Comparison of ENCODE assay signal across 9 cellular contexts in genomic region chr12:124543591-124544310, GRCh38. TPM values are rescaled to one million over a fixed set of nuclear protein-coding genes. Genes with fewer than 3 reads are reported as not detected.
DNase-seq lines count a peak whose midpoint lies in the region; ATAC-seq, FAIRE-seq and TF ChIP-seq lines count a peak whose summit lies in the region.
"Had no signal": no experiment of that assay in that cellular context is flagged by ENCODE, and none has a peak within 500 bp of the region (broad histone marks: within the 10 kb centered on the region; RNA-seq: fewer than 3 reads in every experiment).

No MANE protein-coding gene starts in this region.

- no peaks in the 10 kb centered on the region for H3K9me3 ChIP-seq in hepatocyte (ENCODE audit: low read depth)
- H3K9me3 ChIP-seq in stomach smooth muscle (ENCODE audit: control insufficient read depth in 2 of 2, low read length in 2 of 2): no peaks in the 10 kb centered on the region

- H3K36me3 ChIP-seq in hepatocyte (replicated peaks; ENCODE audit: insufficient read depth, low read depth) (no peaks in the 10 kb centered on the region), stomach smooth muscle (ENCODE audit: control insufficient read depth in 2 of 2, insufficient read depth in 2 of 2, low read length in 2 of 2) (no peaks in the 10 kb centered on the region)

- H3K9ac ChIP-seq in stomach smooth muscle (ENCODE audit: low read length in 2 of 2): peak overlapping the region in 1 of 2 donors; percentile 22

- H3K27me3 ChIP-seq in hepatocyte: no peaks in the 10 kb centered on the region
- H3K27me3 ChIP-seq in stomach smooth muscle (ENCODE audit: control insufficient read depth in 1 of 2, insufficient read depth in 2 of 2, low read length in 2 of 2): no peaks in the 10 kb centered on the region

- 49% methylated on average over 26 of the region's 36 CpGs for WGBS in hepatocyte (ENCODE audit: low lambda C conversion rate, missing lambda C conversion rate)

- ATAC-seq in GM19455 (IDR thresholded peaks at IDR 0.05; ENCODE audit: unreplicated experiment): no peak

- H3K79me2 ChIP-seq in hepatocyte: peaks cover 87% of the 10 kb centered on the region

- no peaks in the 10 kb centered on the region for H3K9me2 ChIP-seq in hepatocyte (replicated peaks; ENCODE audit: insufficient read depth)

- H3K4me1 ChIP-seq in hepatocyte (ENCODE audit: insufficient read depth) (peaks cover 53% of the 10 kb centered on the region), stomach smooth muscle (ENCODE audit: control insufficient read depth, insufficient read depth, low read length) (peaks cover 72% of the 10 kb centered on the region)

- FAIRE-seq in RCC 7860 (lab: Jason Lieb, UNC): peak; percentile 83
- FAIRE-seq: A204.1 had no signal

- H3K4me2 ChIP-seq in hepatocyte: peak overlapping the region; percentile 56

- TF ChIP-seq CTCF in hepatocyte (IDR thresholded peaks at IDR 0.05; ENCODE audit: poor library complexity) (no peak), GM13976 (IDR thresholded peaks at IDR 0.05; ENCODE audit: borderline replicate concordance, control extremely low read depth, extremely low read depth, insufficient read depth, missing control alignments) (no peak)

- DNase-seq in NCI-H1694 (lab: John Stamatoyannopoulos, UW) (peak; percentile 44), NCI-H1694 treated with DMSO at 0.1 percent for 48 hours (lab: John Stamatoyannopoulos, UW) (no peak), RCC 7860 (ENCODE audit: low spot score) (peak; percentile 81), hepatocyte (ENCODE audit: low spot score) (no peak), GM13976 (ENCODE audit: low spot score) (no peak), NCI-H2029 (lab: John Stamatoyannopoulos, UW) (no peak)

- H3K4me3 ChIP-seq in hepatocyte: no peak overlapping the region
- peak overlapping the region; percentile 31 to 47 for H3K4me3 ChIP-seq in stomach smooth muscle (ENCODE audit: low read length in 2 of 2)

- no peak overlapping the region for H2AFZ ChIP-seq in hepatocyte

- peaks cover 87% of the 10 kb centered on the region for H4K20me1 ChIP-seq in hepatocyte (ENCODE audit: insufficient read depth, poor library complexity, severe bottlenecking)

- H3K27ac ChIP-seq in hepatocyte (peak overlapping the region; percentile 57), stomach smooth muscle (ENCODE audit: low read length) (no peak overlapping the region)

- in situ Hi-C loops in GM13976 (cut with MboI; ENCODE audit: low sequenced_read_pairs, unreplicated experiment): no loop called here

RNA-seq across cellular contexts. Expression of gene NCOR2, which starts 23.7 kb away (rescaled TPM):
- 12.9 and 40.3 TPM in 2 replicates for total RNA-seq in hepatocyte
- polyA plus RNA-seq in hepatocyte: 121 and 136 TPM in 2 replicates

Comparison
In these comparisons a context has a peak if more than half of its experiments do, and no peak if none do; other contexts are left out.
1. DNase-seq: peak in NCI-H1694 (single experiment) and RCC 7860 (single experiment); none in NCI-H1694 treated with DMSO at 0.1 percent for 48 hours (single experiment), hepatocyte (single experiment), GM13976 (single experiment) and NCI-H2029 (single experiment).